ENCODE assay signal across 8 cellular contexts in genomic region chr20:35145141-35145564, GRCh38. TPM values are rescaled to one million over a fixed set of nuclear protein-coding genes. Genes with fewer than 3 reads are reported as not detected.
DNase-seq lines count a peak whose midpoint lies in the region; ATAC-seq and TF ChIP-seq lines count a peak whose summit lies in the region.

No MANE protein-coding gene starts in this region.

- H3K4me1 Mint-ChIP-seq in WTC11: peaks cover 18% of the 10 kb centered on the region

- CTCF ChIA-PET in WTC11 (lab: Charles Lee): interaction anchor here (0.5 to 3.8 kb wide), 56 partner anchors 9 to 302 kb away, joined by 3 to 76 read pairs (median 5); partner anchors contain the start of genes EIF6, MMP24, MMP24OS and MYH7B

- H3K36me3 ChIP-seq in parathyroid adenoma (ENCODE audit: control insufficient read depth, insufficient read depth, low read length): no peaks in the 10 kb centered on the region

- peaks cover 5% of the 10 kb centered on the region for H3K4me1 ChIP-seq in parathyroid adenoma

- H3K9ac ChIP-seq in parathyroid adenoma: no peak overlapping the region

- peak overlapping the region; percentile 71; the same call in 1 of the 2 replicates for H3K27ac Mint-ChIP-seq in WTC11

- H3K9me3 Mint-ChIP-seq in WTC11: no peaks in the 10 kb centered on the region

- H3K9me3 ChIP-seq in parathyroid adenoma (ENCODE audit: control insufficient read depth, low read length): no peaks in the 10 kb centered on the region

- no peak overlapping the region for H3K27ac ChIP-seq in parathyroid adenoma

- TF ChIP-seq CTCF in GM12875 (IDR thresholded peaks at IDR 0.05; ENCODE audit: borderline replicate concordance, insufficient read depth, low read depth, low read length) (peak; percentile 63), WTC11 (IDR thresholded peaks at IDR 0.05) (no peak), foreskin fibroblast (IDR thresholded peaks at IDR 0.05; ENCODE audit: low read depth, low read length) (peak; percentile 73), parathyroid adenoma (IDR thresholded peaks at IDR 0.05) (peak; percentile 67)

- H3K4me3 Mint-ChIP-seq in WTC11: peak overlapping the region; percentile 52

- no peaks in the 10 kb centered on the region for H3K27me3 ChIP-seq in parathyroid adenoma (ENCODE audit: control insufficient read depth, insufficient read depth, low read length)

- H3K4me2 ChIP-seq in parathyroid adenoma (ENCODE audit: low read length): no peak overlapping the region

- ATAC-seq in WTC11: peak; percentile 13

- H3K4me3 ChIP-seq in GM12875 (ENCODE audit: low read depth, low read length): no peak overlapping the region
- H3K4me3 ChIP-seq in foreskin fibroblast (ENCODE audit: low read depth in 1 of 2, low read length in 2 of 2): peak overlapping the region in 1 of 2 donors; percentile 5
- no peak overlapping the region for H3K4me3 ChIP-seq in parathyroid adenoma (ENCODE audit: low read depth, low read length)

- no peak overlapping the region for H2AFZ ChIP-seq in parathyroid adenoma

- POLR2A ChIA-PET in WTC11 (lab: Charles Lee): interaction anchor here (0.5 to 3.6 kb wide), 2 partner anchors 66 to 119 kb away, joined by 3 to 24 read pairs; no protein-coding TSS in a partner anchor

- DNase-seq in Ammon's horn (ENCODE audit: low spot score) (peak; percentile 34), NCI-H2081 treated with DMSO at 0.1 percent for 48 hours (lab: John Stamatoyannopoulos, UW) (peak; percentile 62), WTC11 (ENCODE audit: low spot score) (no peak), foreskin fibroblast (peak; percentile 41 to 81), NK-92 (lab: John Stamatoyannopoulos, UW; ENCODE audit: unreplicated experiment) (no peak)
- DNase-seq in stimulated activated CD4-positive, alpha-beta T cell treated with anti-CD3 and anti-CD28 coated beads, Interleukin-2, amount 100 ng/mL, for 24 hours: no peak

- peaks cover 14% of the 10 kb centered on the region for H3K36me3 Mint-ChIP-seq in WTC11

- no peaks in the 10 kb centered on the region for H3K27me3 Mint-ChIP-seq in WTC11 (ENCODE audit: low read depth)

- H3K79me2 ChIP-seq in parathyroid adenoma: no peaks in the 10 kb centered on the region

TF ChIP-seq in WTC11, 78 proteins besides CTCF, POLR2A, EP300 and RAD21 (continues in another document):
- TF ChIP-seq ZNF512 (CRISPR knock-in tag; IDR thresholded peaks at IDR 0.05; ENCODE audit: borderline replicate concordance) (no peak), E2F1 (CRISPR knock-in tag; IDR thresholded peaks at IDR 0.05) (no peak), ATF6 (CRISPR knock-in tag; IDR thresholded peaks at IDR 0.05) (no peak), SMAD3 (CRISPR knock-in tag; IDR thresholded peaks at IDR 0.05; ENCODE audit: borderline replicate concordance) (no peak), PRDM15 (CRISPR knock-in tag; IDR thresholded peaks at IDR 0.05) (no peak), CREB1 (CRISPR knock-in tag; IDR thresholded peaks at IDR 0.05) (no peak), FOXK1 (CRISPR knock-in tag; IDR thresholded peaks at IDR 0.05) (no peak), AFF4 (CRISPR knock-in tag; IDR thresholded peaks at IDR 0.05; ENCODE audit: borderline replicate concordance) (no peak), RELA (CRISPR knock-in tag; IDR thresholded peaks at IDR 0.05; ENCODE audit: borderline replicate concordance) (no peak)

RNA-seq across cellular contexts. Expression of gene EDEM2, which starts 2.0 kb away (rescaled TPM):
- total RNA-seq in WTC11 (2021): 22.7 to 24.2 TPM (median 24.0 TPM) in 3 replicates

RNA-seq across cellular contexts. Expression of gene PROCR, which starts 26.7 kb away (rescaled TPM):
- total RNA-seq in WTC11 (2021): 20.5 to 29.7 TPM (median 22.2 TPM) in 3 replicates

RNA-seq across cellular contexts. Expression of gene TRPC4AP, which starts 52.5 kb away (rescaled TPM):
- total RNA-seq in WTC11 (2021): 62.7 to 73.8 TPM (median 68.0 TPM) in 3 replicates

Comparison
In these comparisons a context has a peak if more than half of its experiments do, and no peak if none do; other contexts are left out.
1. DNase-seq: peak in Ammon's horn (single experiment), NCI-H2081 treated with DMSO at 0.1 percent for 48 hours (single experiment) and foreskin fibroblast (2 of 2); none in WTC11 (single experiment), stimulated activated CD4-positive, alpha-beta T cell treated with anti-CD3 and anti-CD28 coated beads, Interleukin-2, amount 100 ng/mL, for 24 hours (0 of 2) and NK-92 (single experiment).